Comparison of ENCODE assay signal across 19 cellular contexts in the genomic region with DNA sequence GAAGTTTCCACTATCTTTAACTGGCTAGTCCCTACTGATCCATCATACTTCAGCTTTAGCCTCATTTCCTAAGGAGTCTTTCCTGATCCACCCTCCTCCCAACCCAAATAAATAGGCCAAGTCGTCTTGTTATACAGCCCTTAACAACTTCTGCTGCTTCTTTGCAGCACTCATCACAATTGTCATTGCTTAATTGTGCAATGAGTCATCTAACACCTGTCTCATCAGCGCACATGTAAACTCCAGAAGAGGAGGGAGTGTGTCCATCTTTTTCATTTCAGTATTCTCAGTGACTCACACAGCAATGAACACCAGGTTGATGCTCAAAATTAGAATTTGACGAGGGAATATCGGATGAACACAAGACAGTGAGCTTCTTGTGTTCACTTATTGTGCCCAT.
"Had no signal": no experiment of that assay in that cellular context is flagged by ENCODE, and none has a peak within 500 bp of the region (broad histone marks: within the 10 kb centered on the region; RNA-seq: fewer than 3 reads in every experiment).

No MANE protein-coding gene starts in this region.

- DNase-seq: effector memory CD8-positive, alpha-beta T cell; foreskin keratinocyte; immature natural killer cell; kidney; left cardiac atrium; left ventricle myocardium superior; mesendoderm; naive thymus-derived CD4-positive, alpha-beta T cell; nephron progenitor cell; retina; right lobe of liver; spleen; stimulated activated CD4-positive, alpha-beta T cell treated with anti-CD3 and anti-CD28 coated beads, Interleukin-15, amount 100 ng/mL, for 24 hours; stimulated activated CD4-positive, alpha-beta T cell treated with anti-CD3 and anti-CD28 coated beads, Interleukin-1b, Interleukin-23, amount 100 ng/mL, for 48 hours; stimulated activated CD4-positive, alpha-beta T cell treated with anti-CD3 and anti-CD28 coated beads, Interleukin-4, amount 100 ng/mL, for 24 hours; tibial artery; upper lobe of left lung; uterus had no signal

- ATAC-seq: effector memory CD8-positive, alpha-beta T cell; foreskin keratinocyte; left cardiac atrium; left ventricle myocardium superior; naive thymus-derived CD4-positive, alpha-beta T cell; right lobe of liver; stimulated activated memory B cell treated with anti-CD40 and anti-IgM and Interleukin-4, amounts not matched to agents 10 μg/mL and 1 μg/mL and 100 μg/mL, for 72 hours had no signal
